Comparison of ENCODE assay signal across 10 cellular contexts in the genomic region with DNA sequence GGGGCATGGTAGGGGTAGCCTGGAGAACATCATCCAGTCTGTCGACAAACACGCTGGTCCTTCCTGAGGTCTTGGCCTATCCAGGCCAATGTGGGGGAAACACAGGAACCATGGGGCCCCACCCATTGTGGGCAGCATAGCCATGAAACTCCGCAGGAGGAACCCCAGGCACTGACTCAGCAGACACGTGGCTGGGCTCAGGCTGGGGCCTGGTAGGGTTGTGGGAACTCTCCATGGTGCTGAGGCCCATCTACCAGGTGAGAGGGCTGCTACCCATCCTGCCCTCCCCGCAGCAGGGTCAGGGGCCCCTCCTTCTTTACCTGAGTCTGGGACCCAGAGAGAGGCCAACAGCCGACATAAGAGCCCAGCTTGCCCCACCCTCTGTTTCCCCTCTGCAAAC. TPM values are rescaled to one million over a fixed set of nuclear protein-coding genes. Genes with fewer than 3 reads are reported as not detected.
DNase-seq lines count a peak whose midpoint lies in the region; ATAC-seq and TF ChIP-seq lines count a peak whose summit lies in the region.
"Had no signal": no experiment of that assay in that cellular context is flagged by ENCODE, and none has a peak within 500 bp of the region (broad histone marks: within the 10 kb centered on the region; RNA-seq: fewer than 3 reads in every experiment).

No MANE protein-coding gene starts in this region.

- intact Hi-C loops in A673 (cut with micrococcal nuclease; ENCODE audit: unreplicated experiment), result no loop called here

- H3K4me3 ChIP-seq in iPS DF 6.9 (ENCODE audit: low read length) (no peak overlapping the region), A673 (ENCODE audit: low read depth, low read length, poor library complexity, severe bottlenecking) (no peak overlapping the region)
- H3K4me3 ChIP-seq: HAP-1 had no signal

- CTCF ChIA-PET in GM10248 (lab: Yijun Ruan, JAX) (interaction anchor here (1.4 kb wide), 1 partner anchor 16 kb away, joined by 3 read pairs; no protein-coding TSS in a partner anchor), A673 (lab: Charles Lee) (no interaction called here)

- BruUV-seq in A673 (replicated peaks; lab: Mats Ljungman, UMichigan), result no TSS peak

- H3K4me3 Mint-ChIP-seq in activated T-cell treated with anti-CD3 and anti-CD28 coated beads, Interleukin-2, amount 50 U/mL, for 24 hours, result no peak overlapping the region

- no peak overlapping the region for H3K27ac ChIP-seq in iPS DF 6.9 (ENCODE audit: low read length)
- H3K27ac ChIP-seq in A673 (ENCODE audit: low read depth, low read length, poor library complexity, severe bottlenecking), result no peak overlapping the region

- peaks cover 5% of the 10 kb centered on the region for H3K4me1 Mint-ChIP-seq in activated T-cell treated with anti-CD3 and anti-CD28 coated beads, Interleukin-2, amount 50 U/mL, for 24 hours (ENCODE audit: low read depth)

- H3K36me3 ChIP-seq in iPS DF 6.9 (ENCODE audit: control insufficient read depth, insufficient read depth, low read length), result no peaks in the 10 kb centered on the region
- H3K36me3 ChIP-seq in A673 (ENCODE audit: insufficient read depth, low read length, poor library complexity, severe bottlenecking), result no peaks in the 10 kb centered on the region
- H3K36me3 ChIP-seq: HAP-1 had no signal

- peaks cover 18% of the 10 kb centered on the region for H3K27me3 Mint-ChIP-seq in activated T-cell treated with anti-CD3 and anti-CD28 coated beads, Interleukin-2, amount 50 U/mL, for 24 hours

- H3K9me3 ChIP-seq in iPS DF 6.9 (ENCODE audit: control insufficient read depth, insufficient read depth, low read length), result no peaks in the 10 kb centered on the region
- no peaks in the 10 kb centered on the region for H3K9me3 ChIP-seq in A673 (ENCODE audit: low read depth, low read length, poor library complexity, severe bottlenecking)
- H3K9me3 ChIP-seq: HAP-1 had no signal

- TF ChIP-seq CTCF in GM10248 (IDR thresholded peaks at IDR 0.05; ENCODE audit: control extremely low read depth, extremely low read depth, low read depth, missing control alignments) (no peak), A673 (conservative IDR thresholded peaks at IDR 0.05; ENCODE audit: low read depth, low read length) (no peak)

- H3K36me3 Mint-ChIP-seq in activated T-cell treated with anti-CD3 and anti-CD28 coated beads, Interleukin-2, amount 50 U/mL, for 24 hours (ENCODE audit: low read depth), result no peaks in the 10 kb centered on the region

- no peak overlapping the region for H3K27ac Mint-ChIP-seq in activated T-cell treated with anti-CD3 and anti-CD28 coated beads, Interleukin-2, amount 50 U/mL, for 24 hours

- DNase-seq in GM10248 (ENCODE audit: extremely low spot score) (peak; percentile 72), NOMO-1 (lab: John Stamatoyannopoulos, UW; ENCODE audit: unreplicated experiment in 2 of 2) (peak; percentile 72 to 79), iPS DF 6.9 (ENCODE audit: low read depth, low spot score) (peak; percentile 66), NCI-H1092 treated with DMSO at 0.1 percent for 48 hours (lab: John Stamatoyannopoulos, UW) (no peak), A673 (ENCODE audit: low spot score) (no peak)
- DNase-seq in activated T-cell treated with anti-CD3 and anti-CD28 coated beads, Interleukin-2, amount 50 U/mL, for 24 hours, result peak; percentile 69
- peak; percentile 31 for DNase-seq in stimulated activated CD8-positive, alpha-beta memory T cell treated with anti-CD3 and anti-CD28 coated beads, Interleukin-12 subunit alpha, Interleukin-12 subunit beta, amount 100 ng/mL, for 24 hours (ENCODE audit: extremely low read depth)

- no peak for ATAC-seq in HG03442 (IDR thresholded peaks at IDR 0.05; ENCODE audit: unreplicated experiment)

- POLR2A ChIA-PET in GM10248 (lab: Yijun Ruan, JAX) (no interaction called here), A673 (lab: Charles Lee; ENCODE audit: low non-redundant PET) (no interaction called here)

- H3K9me3 Mint-ChIP-seq in activated T-cell treated with anti-CD3 and anti-CD28 coated beads, Interleukin-2, amount 50 U/mL, for 24 hours, result no peaks in the 10 kb centered on the region

- no CpG with 5 or more reads among the region's 6 CpGs for WGBS in iPS DF 6.9 (ENCODE audit: insufficient coverage, insufficient read length)

- H3K27me3 ChIP-seq in iPS DF 6.9 (ENCODE audit: control insufficient read depth, insufficient read depth, low read length) (no peaks in the 10 kb centered on the region), A673 (replicated peaks; ENCODE audit: insufficient read depth, low read depth, low read length, poor library complexity) (peaks cover 4% of the 10 kb centered on the region)

- H3K4me1 ChIP-seq in iPS DF 6.9 (ENCODE audit: control insufficient read depth, insufficient read depth, low read length), result peaks cover 4% of the 10 kb centered on the region; the same call in 1 of the 2 replicates
- H3K4me1 ChIP-seq in A673 (ENCODE audit: insufficient read depth, low read length, poor library complexity, severe bottlenecking), result no peaks in the 10 kb centered on the region

RNA-seq across cellular contexts. Expression of a gene that starts 22.6 kb away (rescaled TPM):
- total RNA-seq in A673 (2021), result 0.17 and 0.68 TPM in 2 replicates
- total RNA-seq: epithelial cell of proximal tubule had no signal

RNA-seq across cellular contexts. Expression of a gene that starts 41.6 kb away (rescaled TPM):
- 1.5 and 4.9 TPM in 2 replicates for total RNA-seq in A673 (2021)

RNA-seq across cellular contexts. Expression of a gene that starts 43.3 kb away (rescaled TPM):
- total RNA-seq in A673 (2021), result 5.7 and 7.9 TPM in 2 replicates

Comparison
In these comparisons a context has a peak if more than half of its experiments do, and no peak if none do; other contexts are left out.
1. DNase-seq: peak in GM10248 (single experiment), NOMO-1 (2 of 2), activated T-cell treated with anti-CD3 and anti-CD28 coated beads, Interleukin-2, amount 50 U/mL, for 24 hours (single experiment), iPS DF 6.9 (single experiment) and stimulated activated CD8-positive, alpha-beta memory T cell treated with anti-CD3 and anti-CD28 coated beads, Interleukin-12 subunit alpha, Interleukin-12 subunit beta, amount 100 ng/mL, for 24 hours (single experiment); none in NCI-H1092 treated with DMSO at 0.1 percent for 48 hours (single experiment) and A673 (single experiment).